ENCODE assay signal across 8 cellular contexts in genomic region chr7:29102554-29103151, GRCh38. TPM values are rescaled to one million over a fixed set of nuclear protein-coding genes. Genes with fewer than 3 reads are reported as not detected.
A peak's percentile ranks its signal among the peaks of the same experiment; 100 is the strongest.
DNase-seq lines count a peak whose midpoint lies in the region; ATAC-seq and TF ChIP-seq lines count a peak whose summit lies in the region.

No MANE protein-coding gene starts in this region.

- H3K9ac ChIP-seq in parathyroid adenoma: no peak overlapping the region

- peaks cover 5% of the 10 kb centered on the region for H3K4me1 Mint-ChIP-seq in glutamatergic neuron (ENCODE audit: low read depth, unreplicated experiment)

- no peaks in the 10 kb centered on the region for H3K27me3 ChIP-seq in parathyroid adenoma (ENCODE audit: control insufficient read depth, insufficient read depth, low read length)

- TF ChIP-seq CTCF in glutamatergic neuron (IDR thresholded peaks at IDR 0.05; ENCODE audit: partially characterized antibody, unreplicated experiment): peak; percentile 72
- TF ChIP-seq CTCF in parathyroid adenoma (IDR thresholded peaks at IDR 0.05): peak; percentile 69

- H3K27ac ChIP-seq in parathyroid adenoma: no peak overlapping the region

- H3K36me3 Mint-ChIP-seq in glutamatergic neuron (ENCODE audit: unreplicated experiment): no peaks in the 10 kb centered on the region

- no peak overlapping the region for H3K4me3 ChIP-seq in parathyroid adenoma (ENCODE audit: low read depth, low read length)

- no peaks in the 10 kb centered on the region for H3K79me2 ChIP-seq in parathyroid adenoma

- H3K4me2 ChIP-seq in parathyroid adenoma (ENCODE audit: low read length): no peak overlapping the region

- peak overlapping the region; percentile 44 for H2AFZ ChIP-seq in parathyroid adenoma

- H3K9me3 Mint-ChIP-seq in glutamatergic neuron (ENCODE audit: unreplicated experiment): peaks cover 3% of the 10 kb centered on the region

- no peaks in the 10 kb centered on the region for H3K36me3 ChIP-seq in parathyroid adenoma (ENCODE audit: control insufficient read depth, insufficient read depth, low read length)

- peak; percentile 64 to 66 for DNase-seq in AML-193 (lab: John Stamatoyannopoulos, UW)
- DNase-seq in NCI-H446 treated with DMSO at 0.1 percent for 48 hours (lab: John Stamatoyannopoulos, UW): peak; percentile 6
- peak; percentile 15 for DNase-seq in activated T-cell treated with anti-CD3 and anti-CD28 coated beads for 48 hours (ENCODE audit: low read depth)
- peak; percentile 73 for DNase-seq in glutamatergic neuron

- H3K27me3 Mint-ChIP-seq in glutamatergic neuron (ENCODE audit: unreplicated experiment): peaks cover 3% of the 10 kb centered on the region

- no peak overlapping the region for H3K27ac Mint-ChIP-seq in glutamatergic neuron (ENCODE audit: unreplicated experiment)

- H3K4me3 Mint-ChIP-seq in glutamatergic neuron (ENCODE audit: unreplicated experiment): no peak overlapping the region

- H3K4me1 ChIP-seq in parathyroid adenoma: peaks cover 40% of the 10 kb centered on the region

- H3K9me3 ChIP-seq in parathyroid adenoma (ENCODE audit: control insufficient read depth, low read length): no peaks in the 10 kb centered on the region

- ATAC-seq in GM18867 (IDR thresholded peaks at IDR 0.05; ENCODE audit: unreplicated experiment) (peak; percentile 52), GM21515 (IDR thresholded peaks at IDR 0.05; ENCODE audit: unreplicated experiment) (no peak), HG03095 (IDR thresholded peaks at IDR 0.05; ENCODE audit: unreplicated experiment) (no peak)

RNA-seq across cellular contexts. Expression of gene CPVL, which starts 43.7 kb away (rescaled TPM):
- total RNA-seq in glutamatergic neuron (ENCODE audit: unreplicated experiment): 20.3 TPM

Comparison
In these comparisons a context has a peak if more than half of its experiments do, and no peak if none do; other contexts are left out.
1. DNase-seq: peak in every context shown above with its lines; median percentile 73 in glutamatergic neuron; 65 in AML-193; 15 in activated T-cell treated with anti-CD3 and anti-CD28 coated beads for 48 hours; 6 in NCI-H446 treated with DMSO at 0.1 percent for 48 hours.